ENCODE assay signal across 17 cellular contexts in the genomic region with DNA sequence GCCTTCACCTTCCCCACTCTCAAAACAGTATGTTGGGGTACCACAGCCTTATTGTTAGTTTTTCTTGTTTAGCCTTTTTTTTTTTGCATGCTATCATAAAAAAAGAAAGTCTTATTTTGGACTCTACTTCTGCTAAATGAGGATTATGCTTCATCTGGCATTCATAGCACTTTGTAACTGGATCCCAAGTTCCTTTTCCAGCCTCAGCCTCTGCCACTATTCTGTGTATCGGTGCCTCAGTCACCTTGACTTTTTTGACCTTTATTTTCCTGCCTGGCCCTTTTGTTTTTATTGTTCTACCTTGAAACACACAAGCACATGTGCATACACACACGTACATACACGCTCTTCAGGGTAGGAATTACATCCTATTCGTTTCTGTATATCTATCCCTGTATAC. TPM values are rescaled to one million over a fixed set of nuclear protein-coding genes. Genes with fewer than 3 reads are reported as not detected.
"Had no signal": no experiment of that assay in that cellular context is flagged by ENCODE, and none has a peak within 500 bp of the region (broad histone marks: within the 10 kb centered on the region; RNA-seq: fewer than 3 reads in every experiment).

No MANE protein-coding gene starts in this region.

- H3K27me3 ChIP-seq: ascending aorta, cardiac muscle cell, colonic mucosa, gastroesophageal sphincter, left lung, suprapubic skin had no signal

- H3K27ac ChIP-seq: ascending aorta, cardiac muscle cell, colonic mucosa, epithelial cell of prostate, gastroesophageal sphincter, suprapubic skin had no signal

- H3K27ac Mint-ChIP-seq: activated CD4-positive, alpha-beta memory T cell treated with anti-CD3 and anti-CD28 coated beads, Interleukin-2, amount 10 ng/mL, durations not matched to agents 7 days and 5 days; type B pancreatic cell had no signal

- DNase-seq: activated CD4-positive, alpha-beta memory T cell treated with anti-CD3 and anti-CD28 coated beads, Interleukin-2, amount 10 ng/mL, durations not matched to agents 7 days and 5 days; activated CD8-positive, alpha-beta memory T cell treated with anti-CD3 and anti-CD28 coated beads, Interleukin-2, amount 50 U/mL, for 48 hours; activated effector memory CD4-positive, alpha-beta T cell treated with anti-CD3 and anti-CD28 coated beads, Interleukin-2, amount 50 U/mL, for 16 hours; colonic mucosa; effector CD4-positive, alpha-beta T cell; left lung; right cardiac atrium; SHP77; stimulated activated naive CD4-positive, alpha-beta T cell had no signal

- H3K4me3 Mint-ChIP-seq: activated CD4-positive, alpha-beta memory T cell treated with anti-CD3 and anti-CD28 coated beads, Interleukin-2, amount 10 ng/mL, durations not matched to agents 7 days and 5 days; type B pancreatic cell had no signal

- H3K9me3 ChIP-seq: ascending aorta, colonic mucosa, gastroesophageal sphincter, left lung, suprapubic skin had no signal

- FAIRE-seq: keratinocyte had no signal

- H3K4me3 ChIP-seq: ascending aorta, cardiac muscle cell, colonic mucosa, gastroesophageal sphincter, left lung, suprapubic skin had no signal

- H3K27me3 Mint-ChIP-seq: activated CD4-positive, alpha-beta memory T cell treated with anti-CD3 and anti-CD28 coated beads, Interleukin-2, amount 10 ng/mL, durations not matched to agents 7 days and 5 days; type B pancreatic cell had no signal

- H3K9me3 Mint-ChIP-seq: activated CD4-positive, alpha-beta memory T cell treated with anti-CD3 and anti-CD28 coated beads, Interleukin-2, amount 10 ng/mL, durations not matched to agents 7 days and 5 days; type B pancreatic cell had no signal

- H3K4me1 ChIP-seq: ascending aorta, colonic mucosa, gastroesophageal sphincter, suprapubic skin had no signal

- ATAC-seq: gastroesophageal sphincter, left lung, right cardiac atrium had no signal

RNA-seq across cellular contexts. Expression of a gene that starts 43.3 kb away (rescaled TPM):
- total RNA-seq: ascending aorta, cardiac muscle cell, colonic mucosa, gastroesophageal sphincter, left lung, posterior vena cava, right cardiac atrium, suprapubic skin had no signal
- polyA plus RNA-seq: keratinocyte, right cardiac atrium had no signal
